In genomic region chr2:96695602-96696001, GRCh38 we compare ENCODE assay signal across 1 cellular context.
TF ChIP-seq lines count a peak whose summit lies in the region.

No MANE protein-coding gene starts in this region.

TF ChIP-seq in GM23338, 12 proteins besides CTCF, POLR2A, EP300 and RAD21 (continued from another document):
- TF ChIP-seq, protein P1, sequence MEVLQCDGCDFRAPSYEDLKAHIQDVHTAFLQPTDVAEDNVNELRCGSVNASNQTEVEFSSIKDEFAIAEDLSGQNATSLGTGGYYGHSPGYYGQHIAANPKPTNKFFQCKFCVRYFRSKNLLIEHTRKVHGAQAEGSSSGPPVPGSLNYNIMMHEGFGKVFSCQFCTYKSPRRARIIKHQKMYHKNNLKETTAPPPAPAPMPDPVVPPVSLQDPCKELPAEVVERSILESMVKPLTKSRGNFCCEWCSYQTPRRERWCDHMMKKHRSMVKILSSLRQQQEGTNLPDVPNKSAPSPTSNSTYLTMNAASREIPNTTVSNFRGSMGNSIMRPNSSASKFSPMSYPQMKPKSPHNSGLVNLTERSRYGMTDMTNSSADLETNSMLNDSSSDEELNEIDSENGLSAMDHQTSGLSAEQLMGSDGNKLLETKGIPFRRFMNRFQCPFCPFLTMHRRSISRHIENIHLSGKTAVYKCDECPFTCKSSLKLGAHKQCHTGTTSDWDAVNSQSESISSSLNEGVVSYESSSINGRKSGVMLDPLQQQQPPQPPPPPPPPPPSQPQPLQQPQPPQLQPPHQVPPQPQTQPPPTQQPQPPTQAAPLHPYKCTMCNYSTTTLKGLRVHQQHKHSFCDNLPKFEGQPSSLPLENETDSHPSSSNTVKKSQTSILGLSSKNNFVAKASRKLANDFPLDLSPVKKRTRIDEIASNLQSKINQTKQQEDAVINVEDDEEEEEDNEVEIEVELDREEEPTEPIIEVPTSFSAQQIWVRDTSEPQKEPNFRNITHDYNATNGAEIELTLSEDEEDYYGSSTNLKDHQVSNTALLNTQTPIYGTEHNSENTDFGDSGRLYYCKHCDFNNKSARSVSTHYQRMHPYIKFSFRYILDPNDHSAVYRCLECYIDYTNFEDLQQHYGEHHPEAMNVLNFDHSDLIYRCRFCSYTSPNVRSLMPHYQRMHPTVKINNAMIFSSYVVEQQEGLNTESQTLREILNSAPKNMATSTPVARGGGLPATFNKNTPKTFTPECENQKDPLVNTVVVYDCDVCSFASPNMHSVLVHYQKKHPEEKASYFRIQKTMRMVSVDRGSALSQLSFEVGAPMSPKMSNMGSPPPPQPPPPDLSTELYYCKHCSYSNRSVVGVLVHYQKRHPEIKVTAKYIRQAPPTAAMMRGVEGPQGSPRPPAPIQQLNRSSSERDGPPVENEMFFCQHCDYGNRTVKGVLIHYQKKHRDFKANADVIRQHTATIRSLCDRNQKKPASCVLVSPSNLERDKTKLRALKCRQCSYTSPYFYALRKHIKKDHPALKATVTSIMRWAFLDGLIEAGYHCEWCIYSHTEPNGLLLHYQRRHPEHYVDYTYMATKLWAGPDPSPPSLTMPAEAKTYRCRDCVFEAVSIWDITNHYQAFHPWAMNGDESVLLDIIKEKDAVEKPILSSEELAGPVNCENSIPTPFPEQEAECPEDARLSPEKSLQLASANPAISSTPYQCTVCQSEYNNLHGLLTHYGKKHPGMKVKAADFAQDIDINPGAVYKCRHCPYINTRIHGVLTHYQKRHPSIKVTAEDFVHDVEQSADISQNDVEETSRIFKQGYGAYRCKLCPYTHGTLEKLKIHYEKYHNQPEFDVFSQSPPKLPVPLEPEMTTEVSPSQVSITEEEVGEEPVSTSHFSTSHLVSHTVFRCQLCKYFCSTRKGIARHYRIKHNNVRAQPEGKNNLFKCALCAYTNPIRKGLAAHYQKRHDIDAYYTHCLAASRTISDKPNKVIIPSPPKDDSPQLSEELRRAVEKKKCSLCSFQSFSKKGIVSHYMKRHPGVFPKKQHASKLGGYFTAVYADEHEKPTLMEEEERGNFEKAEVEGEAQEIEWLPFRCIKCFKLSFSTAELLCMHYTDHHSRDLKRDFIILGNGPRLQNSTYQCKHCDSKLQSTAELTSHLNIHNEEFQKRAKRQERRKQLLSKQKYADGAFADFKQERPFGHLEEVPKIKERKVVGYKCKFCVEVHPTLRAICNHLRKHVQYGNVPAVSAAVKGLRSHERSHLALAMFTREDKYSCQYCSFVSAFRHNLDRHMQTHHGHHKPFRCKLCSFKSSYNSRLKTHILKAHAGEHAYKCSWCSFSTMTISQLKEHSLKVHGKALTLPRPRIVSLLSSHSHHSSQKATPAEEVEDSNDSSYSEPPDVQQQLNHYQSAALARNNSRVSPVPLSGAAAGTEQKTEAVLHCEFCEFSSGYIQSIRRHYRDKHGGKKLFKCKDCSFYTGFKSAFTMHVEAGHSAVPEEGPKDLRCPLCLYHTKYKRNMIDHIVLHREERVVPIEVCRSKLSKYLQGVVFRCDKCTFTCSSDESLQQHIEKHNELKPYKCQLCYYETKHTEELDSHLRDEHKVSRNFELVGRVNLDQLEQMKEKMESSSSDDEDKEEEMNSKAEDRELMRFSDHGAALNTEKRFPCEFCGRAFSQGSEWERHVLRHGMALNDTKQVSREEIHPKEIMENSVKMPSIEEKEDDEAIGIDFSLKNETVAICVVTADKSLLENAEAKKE (CRISPR knock-in tag; IDR thresholded peaks at IDR 0.05) = no peak
- no peak for TF ChIP-seq ZNF114 (CRISPR knock-in tag; IDR thresholded peaks at IDR 0.05)
